ENCODE assay signal across 3 cellular contexts in the genomic region with DNA sequence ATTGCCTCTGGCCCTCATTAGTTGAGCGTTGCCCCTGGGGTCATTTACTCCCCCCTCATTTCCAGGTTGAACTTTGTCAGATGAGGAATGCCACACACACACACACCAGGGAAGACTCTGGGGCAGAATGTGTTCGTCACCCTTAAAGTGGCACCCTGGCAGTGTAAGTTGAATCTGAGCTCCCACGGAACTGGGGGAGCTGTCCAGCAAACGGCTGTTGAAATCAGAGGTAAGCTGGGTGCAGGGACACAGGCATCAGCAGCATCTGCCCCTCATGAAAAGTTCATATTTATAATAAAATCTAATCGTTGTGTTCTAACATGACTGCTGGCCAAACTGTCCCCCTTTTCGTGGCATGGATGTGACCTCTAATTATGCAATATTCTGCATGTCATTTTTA.
TF ChIP-seq lines count a peak whose summit lies in the region.

No MANE protein-coding gene starts in this region.

TF ChIP-seq in HepG2, 621 proteins besides CTCF, POLR2A, EP300 and RAD21:
- TF ChIP-seq, protein P1, sequence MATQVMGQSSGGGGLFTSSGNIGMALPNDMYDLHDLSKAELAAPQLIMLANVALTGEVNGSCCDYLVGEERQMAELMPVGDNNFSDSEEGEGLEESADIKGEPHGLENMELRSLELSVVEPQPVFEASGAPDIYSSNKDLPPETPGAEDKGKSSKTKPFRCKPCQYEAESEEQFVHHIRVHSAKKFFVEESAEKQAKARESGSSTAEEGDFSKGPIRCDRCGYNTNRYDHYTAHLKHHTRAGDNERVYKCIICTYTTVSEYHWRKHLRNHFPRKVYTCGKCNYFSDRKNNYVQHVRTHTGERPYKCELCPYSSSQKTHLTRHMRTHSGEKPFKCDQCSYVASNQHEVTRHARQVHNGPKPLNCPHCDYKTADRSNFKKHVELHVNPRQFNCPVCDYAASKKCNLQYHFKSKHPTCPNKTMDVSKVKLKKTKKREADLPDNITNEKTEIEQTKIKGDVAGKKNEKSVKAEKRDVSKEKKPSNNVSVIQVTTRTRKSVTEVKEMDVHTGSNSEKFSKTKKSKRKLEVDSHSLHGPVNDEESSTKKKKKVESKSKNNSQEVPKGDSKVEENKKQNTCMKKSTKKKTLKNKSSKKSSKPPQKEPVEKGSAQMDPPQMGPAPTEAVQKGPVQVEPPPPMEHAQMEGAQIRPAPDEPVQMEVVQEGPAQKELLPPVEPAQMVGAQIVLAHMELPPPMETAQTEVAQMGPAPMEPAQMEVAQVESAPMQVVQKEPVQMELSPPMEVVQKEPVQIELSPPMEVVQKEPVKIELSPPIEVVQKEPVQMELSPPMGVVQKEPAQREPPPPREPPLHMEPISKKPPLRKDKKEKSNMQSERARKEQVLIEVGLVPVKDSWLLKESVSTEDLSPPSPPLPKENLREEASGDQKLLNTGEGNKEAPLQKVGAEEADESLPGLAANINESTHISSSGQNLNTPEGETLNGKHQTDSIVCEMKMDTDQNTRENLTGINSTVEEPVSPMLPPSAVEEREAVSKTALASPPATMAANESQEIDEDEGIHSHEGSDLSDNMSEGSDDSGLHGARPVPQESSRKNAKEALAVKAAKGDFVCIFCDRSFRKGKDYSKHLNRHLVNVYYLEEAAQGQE (IDR thresholded peaks at IDR 0.05; ENCODE audit: borderline replicate concordance in 1 of 2, low read depth in 1 of 2, low read length in 2 of 2) = peak; percentile 37 to 87
- TF ChIP-seq HNRNPH1 (optimal IDR thresholded peaks at IDR 0.05; ENCODE audit: low read depth, low read length) = no peak
- peak; percentile 75; the same call in 1 of the 2 replicates for TF ChIP-seq MIER2 (CRISPR knock-in tag; IDR thresholded peaks at IDR 0.05)
TF ChIP-seq in HepG2: peak in this region for 2.

TF ChIP-seq in PFSK-1, 5 proteins besides CTCF, POLR2A, EP300 and RAD21:
- TF ChIP-seq FOXP2 (optimal IDR thresholded peaks at IDR 0.05; ENCODE audit: borderline replicate concordance, extremely low read depth, extremely low read length, insufficient read depth) (no peak), TAF1 (IDR thresholded peaks at IDR 0.05; ENCODE audit: borderline replicate concordance, insufficient read depth, low read length) (no peak)
- TF ChIP-seq, protein P1 (IDR thresholded peaks at IDR 0.05; ENCODE audit: insufficient read depth in 1 of 2, low read depth in 2 of 2, low read length in 2 of 2) = peak; percentile 52 to 87; a peak in 2 of 4 replicates

TF ChIP-seq in liver, 16 proteins besides CTCF, POLR2A, EP300 and RAD21:
- no peak for TF ChIP-seq HNF4G (IDR thresholded peaks at IDR 0.05)
- TF ChIP-seq, protein P2, sequence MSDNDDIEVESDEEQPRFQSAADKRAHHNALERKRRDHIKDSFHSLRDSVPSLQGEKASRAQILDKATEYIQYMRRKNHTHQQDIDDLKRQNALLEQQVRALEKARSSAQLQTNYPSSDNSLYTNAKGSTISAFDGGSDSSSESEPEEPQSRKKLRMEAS (IDR thresholded peaks at IDR 0.05) = no peak
- TF ChIP-seq RXRA (IDR thresholded peaks at IDR 0.05) = no peak
- TF ChIP-seq, protein P1 (IDR thresholded peaks at IDR 0.05) = peak; percentile 37
- no peak for TF ChIP-seq FOXA1 (IDR thresholded peaks at IDR 0.05)
